ENCODE assay signal across 1 cellular context in the genomic region with DNA sequence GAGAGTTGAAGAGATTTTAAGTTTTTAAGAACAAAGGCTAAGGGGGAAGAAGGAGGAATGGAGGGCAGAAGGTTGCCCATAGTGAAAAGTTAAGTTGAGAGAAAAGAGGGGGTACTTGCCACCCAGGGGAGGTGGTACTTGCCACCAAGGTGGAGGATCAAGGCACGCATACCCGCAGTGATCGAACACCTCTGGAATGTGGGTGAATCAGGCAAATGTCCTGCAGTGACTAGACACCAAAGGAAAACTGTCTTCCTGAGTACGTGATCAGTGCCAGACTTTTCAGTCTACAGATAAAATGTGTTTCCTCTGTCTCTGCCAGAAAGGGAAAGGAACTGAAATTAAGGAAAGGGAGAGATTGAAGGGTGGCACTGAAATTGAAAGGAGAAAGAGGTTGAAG.
TF ChIP-seq lines count a peak whose summit lies in the region.

No MANE protein-coding gene starts in this region.

TF ChIP-seq in HCT116, 20 proteins besides CTCF, POLR2A, EP300 and RAD21 (continued from another document):
- TF ChIP-seq TCF7L2 (IDR thresholded peaks at IDR 0.05; ENCODE audit: borderline replicate concordance, extremely low read depth, insufficient read depth, insufficient read length) = no peak
- TF ChIP-seq SRF (IDR thresholded peaks at IDR 0.05; ENCODE audit: low read depth) = no peak
- peak; percentile 64 for TF ChIP-seq JUND (IDR thresholded peaks at IDR 0.05)
- TF ChIP-seq EZH2phosphoT487 (IDR thresholded peaks at IDR 0.05; ENCODE audit: borderline replicate concordance) = no peak
- TF ChIP-seq, protein P1, sequence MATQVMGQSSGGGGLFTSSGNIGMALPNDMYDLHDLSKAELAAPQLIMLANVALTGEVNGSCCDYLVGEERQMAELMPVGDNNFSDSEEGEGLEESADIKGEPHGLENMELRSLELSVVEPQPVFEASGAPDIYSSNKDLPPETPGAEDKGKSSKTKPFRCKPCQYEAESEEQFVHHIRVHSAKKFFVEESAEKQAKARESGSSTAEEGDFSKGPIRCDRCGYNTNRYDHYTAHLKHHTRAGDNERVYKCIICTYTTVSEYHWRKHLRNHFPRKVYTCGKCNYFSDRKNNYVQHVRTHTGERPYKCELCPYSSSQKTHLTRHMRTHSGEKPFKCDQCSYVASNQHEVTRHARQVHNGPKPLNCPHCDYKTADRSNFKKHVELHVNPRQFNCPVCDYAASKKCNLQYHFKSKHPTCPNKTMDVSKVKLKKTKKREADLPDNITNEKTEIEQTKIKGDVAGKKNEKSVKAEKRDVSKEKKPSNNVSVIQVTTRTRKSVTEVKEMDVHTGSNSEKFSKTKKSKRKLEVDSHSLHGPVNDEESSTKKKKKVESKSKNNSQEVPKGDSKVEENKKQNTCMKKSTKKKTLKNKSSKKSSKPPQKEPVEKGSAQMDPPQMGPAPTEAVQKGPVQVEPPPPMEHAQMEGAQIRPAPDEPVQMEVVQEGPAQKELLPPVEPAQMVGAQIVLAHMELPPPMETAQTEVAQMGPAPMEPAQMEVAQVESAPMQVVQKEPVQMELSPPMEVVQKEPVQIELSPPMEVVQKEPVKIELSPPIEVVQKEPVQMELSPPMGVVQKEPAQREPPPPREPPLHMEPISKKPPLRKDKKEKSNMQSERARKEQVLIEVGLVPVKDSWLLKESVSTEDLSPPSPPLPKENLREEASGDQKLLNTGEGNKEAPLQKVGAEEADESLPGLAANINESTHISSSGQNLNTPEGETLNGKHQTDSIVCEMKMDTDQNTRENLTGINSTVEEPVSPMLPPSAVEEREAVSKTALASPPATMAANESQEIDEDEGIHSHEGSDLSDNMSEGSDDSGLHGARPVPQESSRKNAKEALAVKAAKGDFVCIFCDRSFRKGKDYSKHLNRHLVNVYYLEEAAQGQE (IDR thresholded peaks at IDR 0.05; ENCODE audit: low read depth) = no peak
- no peak for TF ChIP-seq YY1 (IDR thresholded peaks at IDR 0.05; ENCODE audit: extremely low read depth, insufficient replicate concordance, low read depth, low read length)
- TF ChIP-seq EZH2 (IDR thresholded peaks at IDR 0.05) = no peak
- TF ChIP-seq ELF1 (IDR thresholded peaks at IDR 0.05; ENCODE audit: borderline replicate concordance, low read depth) = no peak
